Comparison of ENCODE assay signal across 8 cellular contexts in genomic region chr15:73127302-73127936, GRCh38.
DNase-seq lines count a peak whose midpoint lies in the region; ATAC-seq and TF ChIP-seq lines count a peak whose summit lies in the region.

No MANE protein-coding gene starts in this region.

- H3K36me3 Mint-ChIP-seq in T-helper 17 cell (ENCODE audit: low read depth): peaks cover 20% of the 10 kb centered on the region

- H3K27ac ChIP-seq in heart left ventricle: no peak overlapping the region

- H3K4me3 ChIP-seq in heart left ventricle (no peak overlapping the region), fibroblast of pulmonary artery (replicated peaks; ENCODE audit: low read depth, low read length) (no peak overlapping the region), retinal pigment epithelial cell (ENCODE audit: low read length) (no peak overlapping the region)

- peak; percentile 36 to 68 (median 56) for TF ChIP-seq CTCF in heart left ventricle (IDR thresholded peaks at IDR 0.05)
- TF ChIP-seq CTCF in fibroblast of pulmonary artery (IDR thresholded peaks at IDR 0.05; ENCODE audit: low read length, missing control alignments): peak; percentile 98
- peak; percentile 93 for TF ChIP-seq CTCF in retinal pigment epithelial cell (conservative IDR thresholded peaks at IDR 0.05; ENCODE audit: low read depth, low read length)

- H3K36me3 ChIP-seq in heart left ventricle: peaks cover 0 to 23% (median 2%) of the 10 kb centered on the region in 9 donors

- intact Hi-C loops in heart left ventricle (cut with DNase I) (no loop called here), Right ventricle myocardium superior (cut with DNase I) (no loop called here), posterior vena cava (cut with DNase I) (no loop called here)

- no peaks in the 10 kb centered on the region for H3K27me3 Mint-ChIP-seq in T-helper 17 cell

- H3K9me3 ChIP-seq in heart left ventricle (no peaks in the 10 kb centered on the region), T-helper 17 cell (ENCODE audit: control insufficient read depth, low read length, poor library complexity, severe bottlenecking) (no peaks in the 10 kb centered on the region)

- DNase-seq in heart left ventricle (no peak), Right ventricle myocardium superior (no peak), HPDE6-E6E7 (ENCODE audit: extremely low spot score) (peak; percentile 19), T-helper 17 cell (peak in 1 of 3 donors; percentile 12), fibroblast of pulmonary artery (ENCODE audit: low read depth) (peak; percentile 46), retinal pigment epithelial cell (ENCODE audit: low read depth) (no peak), posterior vena cava (ENCODE audit: low spot score) (no peak)
- DNase-seq in activated CD8-positive, alpha-beta memory T cell treated with anti-CD3 and anti-CD28 coated beads for 24 hours: no peak

- H3K27me3 ChIP-seq in heart left ventricle: no peaks in the 10 kb centered on the region

- H3K4me1 Mint-ChIP-seq in T-helper 17 cell: peaks cover 8% of the 10 kb centered on the region

- H3K4me1 ChIP-seq in heart left ventricle: no peaks in the 10 kb centered on the region

- H3K27ac Mint-ChIP-seq in T-helper 17 cell: peak overlapping the region; percentile 43

- no peak for TF ChIP-seq POLR2A in heart left ventricle (IDR thresholded peaks at IDR 0.05)

- H3K4me3 Mint-ChIP-seq in T-helper 17 cell: no peak overlapping the region

- WGBS in heart left ventricle, 4 donors: 78 to 94% (median 86%) methylated on average over 2 of the region's 2 CpGs

- ATAC-seq in heart left ventricle (no peak), Right ventricle myocardium superior (ENCODE audit: poor library complexity) (no peak), T-helper 17 cell (peak; percentile 83)

Comparison
In these comparisons a context has a peak if more than half of its experiments do, and no peak if none do; other contexts are left out.
1. DNase-seq: peak in HPDE6-E6E7 (single experiment) and fibroblast of pulmonary artery (single experiment); none in heart left ventricle (0 of 5), Right ventricle myocardium superior (single experiment), retinal pigment epithelial cell (single experiment), activated CD8-positive, alpha-beta memory T cell treated with anti-CD3 and anti-CD28 coated beads for 24 hours (single experiment) and posterior vena cava (single experiment).
2. Peak in every context shown above with its lines, with median percentiles within 50 percentile points of each other: CTCF ChIP-seq.